1 cellular context compared by ENCODE assay signal in genomic region chr4:184854673-184855072, GRCh38.
A peak's percentile ranks its signal among the peaks of the same experiment; 100 is the strongest.
TF ChIP-seq lines count a peak whose summit lies in the region.

No MANE protein-coding gene starts in this region.

TF ChIP-seq in K562, 482 proteins besides CTCF, POLR2A, EP300 and RAD21 (continued from another document and continues in another):
- no peak for TF ChIP-seq ZNF740 (CRISPR knock-in tag; IDR thresholded peaks at IDR 0.05)
- no peak for TF ChIP-seq ZNF740 (tag; IDR thresholded peaks at IDR 0.05)
- TF ChIP-seq ARID3A (IDR thresholded peaks at IDR 0.05; ENCODE audit: borderline replicate concordance, low read depth, low read length) = peak; percentile 57; the same call in 1 of the 2 replicates
- peak; percentile 61 to 68; a peak in 3 of 4 replicates for TF ChIP-seq TRIM24 (IDR thresholded peaks at IDR 0.05)
- TF ChIP-seq SMARCE1 (IDR thresholded peaks at IDR 0.05) = peak; percentile 83
- no peak for TF ChIP-seq CUX1 (CRISPR knock-in tag; IDR thresholded peaks at IDR 0.05)
- TF ChIP-seq MNT (conservative IDR thresholded peaks at IDR 0.05) = no peak
- TF ChIP-seq POLR2H (tag; IDR thresholded peaks at IDR 0.05; ENCODE audit: low read depth) = 0 out of 2 replicates have a peak, but pooled peaks have one; percentile 5
- no peak for TF ChIP-seq BRCA1 (IDR thresholded peaks at IDR 0.05)
- TF ChIP-seq BRCA1 (CRISPR knock-in tag; IDR thresholded peaks at IDR 0.05) = no peak
- no peak for TF ChIP-seq ZNF124 (CRISPR knock-in tag; IDR thresholded peaks at IDR 0.05)
- TF ChIP-seq KDM1A (IDR thresholded peaks at IDR 0.05) = no peak
- no peak for TF ChIP-seq ZZZ3 (IDR thresholded peaks at IDR 0.05)
- TF ChIP-seq E2F5 (CRISPR knock-in tag; IDR thresholded peaks at IDR 0.05) = no peak
- TF ChIP-seq HDAC2 (IDR thresholded peaks at IDR 0.05) = peak; percentile 57; the same call in 1 of the 2 replicates
- TF ChIP-seq FOXM1 (IDR thresholded peaks at IDR 0.05; ENCODE audit: low read depth) = peak; percentile 35; the same call in 1 of the 2 replicates
- TF ChIP-seq FOXM1 (CRISPR knock-in tag; IDR thresholded peaks at IDR 0.05; ENCODE audit: low read depth) = no peak
- no peak for TF ChIP-seq RUNX1 (IDR thresholded peaks at IDR 0.05; ENCODE audit: low read depth)
- no peak for TF ChIP-seq ZNF583 (CRISPR knock-in tag; IDR thresholded peaks at IDR 0.05)
- TF ChIP-seq ZNF384 (IDR thresholded peaks at IDR 0.05; ENCODE audit: low read depth, low read length) = no peak
- peak; percentile 55 for TF ChIP-seq NCOR1 (IDR thresholded peaks at IDR 0.05)
- TF ChIP-seq LEF1 (IDR thresholded peaks at IDR 0.05) = peak; percentile 72; the same call in 1 of the 2 replicates
- no peak for TF ChIP-seq RBM22 (IDR thresholded peaks at IDR 0.05; ENCODE audit: low read depth, low read length, poor library complexity, severe bottlenecking)
- no peak for TF ChIP-seq WHSC1 (IDR thresholded peaks at IDR 0.05; ENCODE audit: low read length)
- TF ChIP-seq RCOR1 (IDR thresholded peaks at IDR 0.05; ENCODE audit: borderline replicate concordance in 1 of 2, low read depth in 2 of 2, low read length in 2 of 2) = peak in 1 of 2 experiments; percentile 40; a peak in 1 of 4 replicates
- TF ChIP-seq RHOXF2B (CRISPR knock-in tag; conservative IDR thresholded peaks at IDR 0.05) = no peak
- TF ChIP-seq POLR2AphosphoS2 (IDR thresholded peaks at IDR 0.05; ENCODE audit: low read length) = no peak
- TF ChIP-seq ESRRA (IDR thresholded peaks at IDR 0.05; ENCODE audit: borderline replicate concordance, low read depth) = peak; percentile 24; the same call in 1 of the 2 replicates
- TF ChIP-seq CREM (IDR thresholded peaks at IDR 0.05; ENCODE audit: low read depth) = peak; percentile 32; the same call in 1 of the 2 replicates
- TF ChIP-seq ZNF584 (CRISPR knock-in tag; IDR thresholded peaks at IDR 0.05; ENCODE audit: low read depth) = no peak
- TF ChIP-seq ATF3 (IDR thresholded peaks at IDR 0.05) = peak; percentile 13; the same call in 1 of the 2 replicates
- TF ChIP-seq ATF3 (CRISPR knock-in tag; conservative IDR thresholded peaks at IDR 0.05) = no peak
- no peak for TF ChIP-seq RFX1 (IDR thresholded peaks at IDR 0.05)
- TF ChIP-seq ARNT (IDR thresholded peaks at IDR 0.05) = peak in 1 of 2 experiments; percentile 24; a peak in 1 of 4 replicates
- TF ChIP-seq TOE1 (IDR thresholded peaks at IDR 0.05; ENCODE audit: borderline replicate concordance) = 0 out of 2 replicates have a peak, but pooled peaks have one; percentile 23
- no peak for TF ChIP-seq TOE1 (CRISPR knock-in tag; IDR thresholded peaks at IDR 0.05; ENCODE audit: borderline replicate concordance, low read depth)
- peak in 1 of 2 experiments; percentile 12; a peak in 1 of 4 replicates for TF ChIP-seq TBL1XR1 (IDR thresholded peaks at IDR 0.05; ENCODE audit: low read length in 2 of 2)
- TF ChIP-seq RNF2 (IDR thresholded peaks at IDR 0.05) = peak; percentile 65; the same call in 1 of the 2 replicates
- no peak for TF ChIP-seq ZNF561 (CRISPR knock-in tag; conservative IDR thresholded peaks at IDR 0.05)
- no peak for TF ChIP-seq REST (CRISPR knock-in tag; IDR thresholded peaks at IDR 0.05; ENCODE audit: low read depth)
- no peak for TF ChIP-seq CREB5 (CRISPR knock-in tag; IDR thresholded peaks at IDR 0.05)
- TF ChIP-seq E2F1 (CRISPR knock-in tag; IDR thresholded peaks at IDR 0.05) = no peak
- peak; percentile 51; the same call in 1 of the 2 replicates for TF ChIP-seq MTA2 (IDR thresholded peaks at IDR 0.05; ENCODE audit: low read depth)
- no peak for TF ChIP-seq HBP1 (CRISPR knock-in tag; IDR thresholded peaks at IDR 0.05)
- peak; percentile 11; the same call in 1 of the 2 replicates for TF ChIP-seq L3MBTL2 (IDR thresholded peaks at IDR 0.05)
- peak in 1 of 2 experiments; percentile 62; a peak in 1 of 4 replicates for TF ChIP-seq ETV6 (IDR thresholded peaks at IDR 0.05; ENCODE audit: borderline replicate concordance in 1 of 2, low read depth in 2 of 2, low read length in 1 of 2)
- TF ChIP-seq ETV6 (CRISPR knock-in tag; IDR thresholded peaks at IDR 0.05; ENCODE audit: borderline replicate concordance) = no peak
- TF ChIP-seq ZNF785 (CRISPR knock-in tag; IDR thresholded peaks at IDR 0.05) = no peak
